Comparison of ENCODE assay signal across 8 cellular contexts in the genomic region with DNA sequence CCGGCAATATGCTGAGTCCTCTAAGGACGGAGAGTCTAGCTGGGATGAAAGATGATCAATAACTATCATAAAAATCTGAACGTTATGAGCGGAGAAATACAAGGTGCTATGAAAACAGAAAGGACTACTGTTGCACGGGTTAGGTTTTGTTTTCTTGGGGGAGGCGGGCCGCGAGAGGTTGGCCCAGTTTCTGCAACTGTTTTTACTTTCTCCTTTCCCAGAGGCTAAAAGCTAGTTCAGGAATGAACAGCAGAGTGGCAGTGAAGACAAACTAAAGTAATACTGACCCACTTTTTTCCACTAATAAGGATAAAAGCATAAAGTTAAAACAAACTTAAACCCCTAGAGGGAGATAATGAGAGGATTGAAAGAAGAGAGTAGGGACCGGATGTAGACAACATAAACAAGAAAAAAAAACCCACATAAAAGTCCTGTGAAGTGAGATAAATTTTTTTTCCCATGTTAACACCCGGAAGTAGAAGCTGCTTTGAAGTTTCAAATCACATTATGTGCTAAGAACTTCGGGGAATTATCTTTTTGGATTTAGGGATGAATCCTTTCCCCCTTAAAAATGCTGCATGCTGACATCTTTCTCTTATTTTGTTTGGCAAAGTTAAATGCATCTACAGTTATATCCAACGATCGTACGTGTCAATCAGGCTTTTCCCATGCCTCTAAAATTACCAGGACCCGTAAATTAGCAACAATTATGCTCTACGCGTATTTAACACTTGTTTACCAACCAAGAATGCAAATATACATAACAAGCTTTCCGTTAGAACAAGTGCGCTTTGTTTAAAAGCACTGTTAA. TPM values are rescaled to one million over a fixed set of nuclear protein-coding genes. Genes with fewer than 3 reads are reported as not detected.
DNase-seq lines count a peak whose midpoint lies in the region; ATAC-seq and TF ChIP-seq lines count a peak whose summit lies in the region.

No MANE protein-coding gene starts in this region.

- H3K4me3 ChIP-seq in mononuclear cell (ENCODE audit: low read length) (peak overlapping the region; percentile 77), tibial artery (peak overlapping the region; percentile 88 to 93)

- DNase-seq in activated T-cell treated with anti-CD3 and anti-CD28 coated beads for 1 hour (ENCODE audit: low read depth) (peak; percentile 11), activated T-cell treated with anti-CD3 and anti-CD28 coated beads for 4 hours (no peak), NCI-H2171 (lab: John Stamatoyannopoulos, UW) (peak; percentile 55), endothelial cell (ENCODE audit: low spot score) (peak; percentile 8), tibial artery (no peak)
- peak; percentile 85 for DNase-seq in activated CD4-positive, alpha-beta T cell treated with anti-CD3 and anti-CD28 coated beads, Interleukin-2, amount 10 ng/mL, durations not matched to agents 24 days and 14 days

- H3K4me1 Mint-ChIP-seq in activated CD4-positive, alpha-beta T cell treated with anti-CD3 and anti-CD28 coated beads, Interleukin-2, amount 10 ng/mL, durations not matched to agents 24 days and 14 days, result peaks cover 37% of the 10 kb centered on the region
- peaks cover 36% of the 10 kb centered on the region for H3K4me1 Mint-ChIP-seq in endothelial cell (ENCODE audit: unreplicated experiment)

- no peak for TF ChIP-seq CTCF in endothelial cell (IDR thresholded peaks at IDR 0.05; ENCODE audit: unreplicated experiment)
- peak in 1 of 2 experiments; percentile 8 for TF ChIP-seq CTCF in tibial artery (IDR thresholded peaks at IDR 0.05)

- no peaks in the 10 kb centered on the region for H3K36me3 ChIP-seq in tibial artery

- no peaks in the 10 kb centered on the region for H3K27me3 Mint-ChIP-seq in activated CD4-positive, alpha-beta T cell treated with anti-CD3 and anti-CD28 coated beads, Interleukin-2, amount 10 ng/mL, durations not matched to agents 24 days and 14 days
- H3K27me3 Mint-ChIP-seq in endothelial cell (ENCODE audit: unreplicated experiment), result peaks cover 16% of the 10 kb centered on the region

- peaks cover 2% of the 10 kb centered on the region for H3K36me3 Mint-ChIP-seq in activated CD4-positive, alpha-beta T cell treated with anti-CD3 and anti-CD28 coated beads, Interleukin-2, amount 10 ng/mL, durations not matched to agents 24 days and 14 days (ENCODE audit: low read depth)
- peaks cover 11% of the 10 kb centered on the region for H3K36me3 Mint-ChIP-seq in endothelial cell (ENCODE audit: low read depth, unreplicated experiment)

- H3K27ac ChIP-seq in tibial artery, result peak overlapping the region; percentile 99 to 100

- peak; percentile 28 for ATAC-seq in HG02870 (IDR thresholded peaks at IDR 0.05; ENCODE audit: unreplicated experiment)

- H3K27ac Mint-ChIP-seq in activated CD4-positive, alpha-beta T cell treated with anti-CD3 and anti-CD28 coated beads, Interleukin-2, amount 10 ng/mL, durations not matched to agents 24 days and 14 days, result peak overlapping the region; percentile 97
- peak overlapping the region; percentile 98 for H3K27ac Mint-ChIP-seq in endothelial cell (ENCODE audit: unreplicated experiment)

- peak overlapping the region; percentile 92 for H3K4me3 Mint-ChIP-seq in activated CD4-positive, alpha-beta T cell treated with anti-CD3 and anti-CD28 coated beads, Interleukin-2, amount 10 ng/mL, durations not matched to agents 24 days and 14 days
- peak overlapping the region; percentile 95 for H3K4me3 Mint-ChIP-seq in endothelial cell (ENCODE audit: unreplicated experiment)

- H3K9me3 ChIP-seq in mononuclear cell (ENCODE audit: low read depth, low read length) (no peaks in the 10 kb centered on the region), tibial artery (no peaks in the 10 kb centered on the region)

- intact Hi-C loops in activated CD4-positive, alpha-beta T cell treated with anti-CD3 and anti-CD28 coated beads, Interleukin-2, amount 10 ng/mL, durations not matched to agents 24 days and 14 days (cut with micrococcal nuclease), result loop anchor here (1.0 to 5.0 kb wide), 9 partner anchors 24 to 366 kb away; a partner anchor contains a TSS
- intact Hi-C loops in tibial artery (cut with DNase I; ENCODE audit: low total_unique reads), result loop anchor here (10.0 kb wide), 1 partner anchor 366 kb away; a partner anchor contains a TSS

- no peaks in the 10 kb centered on the region for H3K27me3 ChIP-seq in mononuclear cell (ENCODE audit: insufficient read depth, low read length)
- no peaks in the 10 kb centered on the region for H3K27me3 ChIP-seq in tibial artery

- peaks cover 11% of the 10 kb centered on the region for H3K4me1 ChIP-seq in mononuclear cell (ENCODE audit: insufficient read depth, low read length)
- peaks cover 0 to 24% (median 10%) of the 10 kb centered on the region in 4 donors for H3K4me1 ChIP-seq in tibial artery

- no peaks in the 10 kb centered on the region for H3K9me3 Mint-ChIP-seq in activated CD4-positive, alpha-beta T cell treated with anti-CD3 and anti-CD28 coated beads, Interleukin-2, amount 10 ng/mL, durations not matched to agents 24 days and 14 days
- H3K9me3 Mint-ChIP-seq in endothelial cell (ENCODE audit: unreplicated experiment), result no peaks in the 10 kb centered on the region

RNA-seq across cellular contexts. Expression of a gene that starts 1.0 kb away (rescaled TPM):
- 28.0 and 30.5 TPM in 2 replicates for total RNA-seq in activated CD4-positive, alpha-beta T cell treated with anti-CD3 and anti-CD28 coated beads, Interleukin-2, amount 10 ng/mL, durations not matched to agents 24 days and 14 days
- 112 TPM for total RNA-seq in endothelial cell (ENCODE audit: unreplicated experiment)
- total RNA-seq in mononuclear cell, result 221 TPM

Comparison
In these comparisons a context has a peak if more than half of its experiments do, and no peak if none do; other contexts are left out.
1. DNase-seq: peak in activated T-cell treated with anti-CD3 and anti-CD28 coated beads for 1 hour (single experiment), NCI-H2171 (single experiment), activated CD4-positive, alpha-beta T cell treated with anti-CD3 and anti-CD28 coated beads, Interleukin-2, amount 10 ng/mL, durations not matched to agents 24 days and 14 days (single experiment) and endothelial cell (single experiment); none in activated T-cell treated with anti-CD3 and anti-CD28 coated beads for 4 hours (single experiment) and tibial artery (0 of 2).